In genomic region chr22:46267431-46268279, GRCh38 we compare ENCODE assay signal across 8 cellular contexts. TPM values are rescaled to one million over a fixed set of nuclear protein-coding genes. Genes with fewer than 3 reads are reported as not detected.
A peak's percentile ranks its signal among the peaks of the same experiment; 100 is the strongest.
DNase-seq lines count a peak whose midpoint lies in the region; ATAC-seq and TF ChIP-seq lines count a peak whose summit lies in the region.

Gene TTC38, plus strand, starts transcription at chr22:46268008. Its CDS starts 32 bp downstream, at chr22:46268040.

- peak within 1 kb of the TSS; percentile 92 to 93 for H3K4me3 Mint-ChIP-seq in CD14-positive monocyte

- H3K27me3 ChIP-seq in HUES6 (ENCODE audit: control insufficient read depth, insufficient read depth, low read length) (peaks cover 22% of the 10 kb centered on the region), aorta (ENCODE audit: control insufficient read depth in 1 of 2, insufficient read depth in 2 of 2, low read length in 1 of 2) (no peaks in the 10 kb centered on the region)

- TF ChIP-seq CTCF in CD14-positive monocyte (IDR thresholded peaks at IDR 0.05) = no peak

- H3K9me3 Mint-ChIP-seq in CD14-positive monocyte = peaks cover 10 to 24% (median 15%) of the 10 kb centered on the region in 7 donors

- H3K27ac ChIP-seq in HUES6 (ENCODE audit: low read depth, low read length) (no peak within 1 kb of the TSS), adipose tissue (ENCODE audit: low read depth, low read length) (no peak within 1 kb of the TSS), aorta (ENCODE audit: low read depth in 1 of 2, low read length in 2 of 2) (peak within 1 kb of the TSS; percentile 64 to 72)

- H3K4me3 ChIP-seq in HUES6 (ENCODE audit: low read depth, low read length) (peak within 1 kb of the TSS; percentile 92), aorta (ENCODE audit: low read length in 2 of 2) (peak within 1 kb of the TSS; percentile 79 to 84)

- H3K4me1 ChIP-seq in HUES6 (ENCODE audit: control insufficient read depth, insufficient read depth, low read length) = no peaks in the 10 kb centered on the region
- H3K4me1 ChIP-seq in aorta (ENCODE audit: control insufficient read depth in 1 of 2, insufficient read depth in 2 of 2, low read length in 2 of 2) = no peaks in the 10 kb centered on the region

- H3K27ac Mint-ChIP-seq in CD14-positive monocyte = peak within 1 kb of the TSS in 4 of 7 donors; percentile 41 to 76 (median 72)

- H3K9ac ChIP-seq in HUES6 (ENCODE audit: low read length) = peak within 1 kb of the TSS; percentile 61

- peaks cover 28 to 32% of the 10 kb centered on the region in 2 donors for H3K36me3 Mint-ChIP-seq in CD14-positive monocyte

- intact Hi-C loops in CD14-positive monocyte (cut with micrococcal nuclease) (no loop called here), head of caudate nucleus (cut with DNase I) (no loop called here), aorta (cut with DNase I) (loop anchor here in 1 of 2 donors (5.0 kb wide), 1 partner anchor 115 kb away; the partner anchor contains the start of gene PPARA)

- peaks cover 22% of the 10 kb centered on the region for H3K4me1 Mint-ChIP-seq in CD14-positive monocyte

- peaks cover 6% of the 10 kb centered on the region; the same call in 1 of the 2 replicates for H3K36me3 ChIP-seq in HUES6 (ENCODE audit: control insufficient read depth, insufficient read depth, low read length)
- H3K36me3 ChIP-seq in aorta (ENCODE audit: control insufficient read depth in 1 of 2, insufficient read depth in 2 of 2, low read length in 1 of 2) = no peaks in the 10 kb centered on the region

- ATAC-seq in GM19324 (IDR thresholded peaks at IDR 0.05; ENCODE audit: low FRiP score, unreplicated experiment) (peak; percentile 79), aorta (ENCODE audit: low FRiP score) (peak; percentile 97)

- H3K9me3 ChIP-seq in HUES6 (ENCODE audit: control insufficient read depth, insufficient read depth, low read depth, low read length) (peaks cover 23% of the 10 kb centered on the region), aorta (ENCODE audit: control insufficient read depth, low read length) (no peaks in the 10 kb centered on the region)

- H3K27me3 Mint-ChIP-seq in CD14-positive monocyte (ENCODE audit: low read depth in 3 of 3) = peaks cover 14 to 21% (median 17%) of the 10 kb centered on the region in 3 donors

- DNase-seq in CD14-positive monocyte (ENCODE audit: low spot score) (peak; percentile 58), SKM-1 treated with dmso at 0.1 percent for 144 hours (lab: John Stamatoyannopoulos, UW; ENCODE audit: unreplicated experiment) (peak; percentile 37), head of caudate nucleus (peak; percentile 79 to 95 (median 89)), occipital lobe (lab: John Stamatoyannopoulos, UW) (peak; percentile 78), aorta (peak; percentile 96 to 97)

- WGBS in adipose tissue, 3 donors = 1% methylated on average over 73 to 74 of the region's 74 CpGs
- WGBS in aorta, 2 donors = 0 to 1% methylated on average over 67 to 74 of the region's 74 CpGs

RNA-seq across cellular contexts. Expression of gene TTC38, which starts in this region (rescaled TPM):
- polyA plus RNA-seq in CD14-positive monocyte (10 to 100 TPM; 14.7 to 17.0 TPM), adipose tissue (10 to 100 TPM; 20.0 to 62.3 (median 31.5) TPM), aorta (10 to 100 TPM; 26.7 to 28.2 TPM)
- total RNA-seq in occipital lobe (5.6 TPM), aorta (10 to 100 TPM; 23.3 to 23.9 TPM)

Comparison
In these comparisons a context has a peak if more than half of its experiments do, and no peak if none do; other contexts are left out.
1. DNase-seq: peak in every context shown above with its lines; median percentile 96 in aorta; 89 in head of caudate nucleus; 78 in occipital lobe; 58 in CD14-positive monocyte; 37 in SKM-1 treated with dmso at 0.1 percent for 144 hours.
2. H3K27ac ChIP-seq: peak in aorta (2 of 2); none in HUES6 (single experiment) and adipose tissue (single experiment).